1 cellular context compared by ENCODE assay signal in the genomic region with DNA sequence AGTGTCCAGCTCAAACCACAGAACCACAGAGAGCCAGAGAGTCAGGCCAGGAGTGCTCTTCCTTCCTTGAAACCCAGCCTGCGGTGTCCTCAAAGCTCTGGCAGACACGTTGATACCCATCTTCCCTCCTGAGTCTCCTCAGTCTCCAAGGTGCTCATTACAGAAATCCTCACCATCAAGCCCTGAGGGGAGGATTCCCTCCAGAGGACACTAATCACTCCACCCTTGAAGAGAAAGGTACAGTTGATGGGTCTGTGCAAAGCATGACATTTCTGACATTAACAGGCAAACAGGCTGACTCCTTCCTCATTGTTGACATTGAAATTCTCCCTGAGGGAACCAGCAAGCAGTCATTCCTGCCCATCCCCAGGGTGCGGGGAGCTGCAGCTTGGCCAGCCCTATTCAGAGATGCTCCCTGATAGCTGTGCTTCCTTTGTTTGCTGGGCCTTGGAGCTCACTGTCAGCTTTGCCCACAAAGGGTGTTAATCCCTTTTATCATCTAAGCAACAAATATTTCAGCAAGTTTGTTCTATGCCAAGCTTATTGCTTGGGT.
TF ChIP-seq lines count a peak whose summit lies in the region.

No MANE protein-coding gene starts in this region.

TF ChIP-seq in IMR-90, 13 proteins besides CTCF, POLR2A, EP300 and RAD21:
- TF ChIP-seq SMC3 (IDR thresholded peaks at IDR 0.05; ENCODE audit: low read depth, low read length) (no peak), FOS (IDR thresholded peaks at IDR 0.05; ENCODE audit: low read depth, low read length) (no peak), CEBPB (IDR thresholded peaks at IDR 0.05; ENCODE audit: low read depth, low read length) (no peak), MAZ (IDR thresholded peaks at IDR 0.05; ENCODE audit: borderline replicate concordance, low read depth, low read length) (no peak), RCOR1 (IDR thresholded peaks at IDR 0.05; ENCODE audit: insufficient replicate concordance, low read length) (no peak), NFE2L2 (IDR thresholded peaks at IDR 0.05; ENCODE audit: low read depth, low read length) (no peak), CHD1 (IDR thresholded peaks at IDR 0.05; ENCODE audit: low read depth, low read length) (no peak), BHLHE40 (IDR thresholded peaks at IDR 0.05; ENCODE audit: low read depth, low read length) (no peak), RFX5 (IDR thresholded peaks at IDR 0.05; ENCODE audit: low read depth, low read length) (no peak), MAFK (IDR thresholded peaks at IDR 0.05; ENCODE audit: low read depth, low read length) (no peak), MXI1 (IDR thresholded peaks at IDR 0.05; ENCODE audit: borderline replicate concordance, low read depth, low read length) (no peak)
- TF ChIP-seq, protein P1, sequence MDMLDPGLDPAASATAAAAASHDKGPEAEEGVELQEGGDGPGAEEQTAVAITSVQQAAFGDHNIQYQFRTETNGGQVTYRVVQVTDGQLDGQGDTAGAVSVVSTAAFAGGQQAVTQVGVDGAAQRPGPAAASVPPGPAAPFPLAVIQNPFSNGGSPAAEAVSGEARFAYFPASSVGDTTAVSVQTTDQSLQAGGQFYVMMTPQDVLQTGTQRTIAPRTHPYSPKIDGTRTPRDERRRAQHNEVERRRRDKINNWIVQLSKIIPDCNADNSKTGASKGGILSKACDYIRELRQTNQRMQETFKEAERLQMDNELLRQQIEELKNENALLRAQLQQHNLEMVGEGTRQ (IDR thresholded peaks at IDR 0.05; ENCODE audit: low read depth, low read length) = no peak
- TF ChIP-seq, protein P2, sequence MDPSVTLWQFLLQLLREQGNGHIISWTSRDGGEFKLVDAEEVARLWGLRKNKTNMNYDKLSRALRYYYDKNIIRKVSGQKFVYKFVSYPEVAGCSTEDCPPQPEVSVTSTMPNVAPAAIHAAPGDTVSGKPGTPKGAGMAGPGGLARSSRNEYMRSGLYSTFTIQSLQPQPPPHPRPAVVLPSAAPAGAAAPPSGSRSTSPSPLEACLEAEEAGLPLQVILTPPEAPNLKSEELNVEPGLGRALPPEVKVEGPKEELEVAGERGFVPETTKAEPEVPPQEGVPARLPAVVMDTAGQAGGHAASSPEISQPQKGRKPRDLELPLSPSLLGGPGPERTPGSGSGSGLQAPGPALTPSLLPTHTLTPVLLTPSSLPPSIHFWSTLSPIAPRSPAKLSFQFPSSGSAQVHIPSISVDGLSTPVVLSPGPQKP (IDR thresholded peaks at IDR 0.05; ENCODE audit: borderline replicate concordance, low read depth, low read length) = no peak
TF ChIP-seq in IMR-90: peak in this region for 0.
